Comparison of ENCODE assay signal across 17 cellular contexts in genomic region chr7:39300276-39300675, GRCh38.
A peak's percentile ranks its signal among the peaks of the same experiment; 100 is the strongest.
DNase-seq lines count a peak whose midpoint lies in the region; ATAC-seq, FAIRE-seq and TF ChIP-seq lines count a peak whose summit lies in the region.
"Had no signal": no experiment of that assay in that cellular context is flagged by ENCODE, and none has a peak within 500 bp of the region (broad histone marks: within the 10 kb centered on the region; RNA-seq: fewer than 3 reads in every experiment).

No MANE protein-coding gene starts in this region.

- TF ChIP-seq CTCF in upper lobe of right lung (IDR thresholded peaks at IDR 0.05) = no peak

- no peak overlapping the region for H3K27ac ChIP-seq in upper lobe of right lung
- H3K27ac ChIP-seq: PC-9 had no signal

- no peaks in the 10 kb centered on the region for H3K36me3 ChIP-seq in upper lobe of right lung
- H3K36me3 ChIP-seq: HAP-1 had no signal

- no peaks in the 10 kb centered on the region for H3K4me1 ChIP-seq in upper lobe of right lung
- H3K4me1 ChIP-seq: HAP-1 had no signal

- FAIRE-seq in H54 (lab: Jason Lieb, UNC) = no peak

- intact Hi-C loops in left cardiac atrium (cut with DNase I) = no loop called here
- intact Hi-C loops in upper lobe of right lung (cut with DNase I) = no loop called here
- intact Hi-C loops in sciatic nerve (cut with DNase I) = no loop called here

- ATAC-seq in left cardiac atrium (peak; percentile 79 to 85), upper lobe of right lung (peak; percentile 86), sciatic nerve (no peak)

- no peak overlapping the region for H3K4me3 ChIP-seq in upper lobe of right lung
- H3K4me3 ChIP-seq: HAP-1, PC-9 had no signal

- TF ChIP-seq POLR2A in H54 (IDR thresholded peaks at IDR 0.05; ENCODE audit: low read depth, low read length) = peak; percentile 11; the same call in 1 of the 2 replicates

- peak; percentile 66 for DNase-seq in Daoy (ENCODE audit: low read depth)
- no peak for DNase-seq in H54 (ENCODE audit: insufficient read length, low spot score)
- peak; percentile 34 for DNase-seq in left cardiac atrium
- DNase-seq in upper lobe of right lung = peak; percentile 79
- no peak for DNase-seq in Ammon's horn (ENCODE audit: low spot score)
- DNase-seq in NCI-H1694 treated with DMSO at 0.1 percent for 48 hours (lab: John Stamatoyannopoulos, UW) = no peak
- no peak for DNase-seq in sciatic nerve (ENCODE audit: low spot score)
- DNase-seq: C1 segment of cervical spinal cord, DMS 273 treated with DMSO at 0.1 percent for 48 hours, IMR-90, NCI-H1930, NCI-H2171, NCI-H510A, NCI-H774, PC-9, SW 1271 had no signal

- H3K27me3 ChIP-seq in upper lobe of right lung = no peaks in the 10 kb centered on the region

- no peaks in the 10 kb centered on the region for H3K9me3 ChIP-seq in upper lobe of right lung
- H3K9me3 ChIP-seq: HAP-1 had no signal

Comparison
In these comparisons a context has a peak if more than half of its experiments do, and no peak if none do; other contexts are left out.
1. DNase-seq: peak in Daoy (single experiment), left cardiac atrium (single experiment) and upper lobe of right lung (single experiment); none in H54 (single experiment), Ammon's horn (single experiment), NCI-H1694 treated with DMSO at 0.1 percent for 48 hours (single experiment) and sciatic nerve (single experiment).